In genomic region chr2:240500561-240501423, GRCh38 we compare ENCODE assay signal across 1 cellular context.
TF ChIP-seq lines count a peak whose summit lies in the region.

No MANE protein-coding gene starts in this region.

TF ChIP-seq in K562, 482 proteins besides CTCF, POLR2A, EP300 and RAD21:
- TF ChIP-seq THAP12 (CRISPR knock-in tag; IDR thresholded peaks at IDR 0.05) (no peak), CHD1 (IDR thresholded peaks at IDR 0.05; ENCODE audit: low read length) (no peak), NR2C2 (CRISPR knock-in tag; IDR thresholded peaks at IDR 0.05) (no peak), NR2C2 (tag; IDR thresholded peaks at IDR 0.05) (no peak), HNRNPLL (IDR thresholded peaks at IDR 0.05; ENCODE audit: low read depth, low read length, poor library complexity, severe bottlenecking) (peak; percentile 51)
- TF ChIP-seq, protein P1, sequence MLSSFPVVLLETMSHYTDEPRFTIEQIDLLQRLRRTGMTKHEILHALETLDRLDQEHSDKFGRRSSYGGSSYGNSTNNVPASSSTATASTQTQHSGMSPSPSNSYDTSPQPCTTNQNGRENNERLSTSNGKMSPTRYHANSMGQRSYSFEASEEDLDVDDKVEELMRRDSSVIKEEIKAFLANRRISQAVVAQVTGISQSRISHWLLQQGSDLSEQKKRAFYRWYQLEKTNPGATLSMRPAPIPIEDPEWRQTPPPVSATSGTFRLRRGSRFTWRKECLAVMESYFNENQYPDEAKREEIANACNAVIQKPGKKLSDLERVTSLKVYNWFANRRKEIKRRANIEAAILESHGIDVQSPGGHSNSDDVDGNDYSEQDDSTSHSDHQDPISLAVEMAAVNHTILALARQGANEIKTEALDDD (IDR thresholded peaks at IDR 0.05), result no peak
- TF ChIP-seq, protein P2, sequence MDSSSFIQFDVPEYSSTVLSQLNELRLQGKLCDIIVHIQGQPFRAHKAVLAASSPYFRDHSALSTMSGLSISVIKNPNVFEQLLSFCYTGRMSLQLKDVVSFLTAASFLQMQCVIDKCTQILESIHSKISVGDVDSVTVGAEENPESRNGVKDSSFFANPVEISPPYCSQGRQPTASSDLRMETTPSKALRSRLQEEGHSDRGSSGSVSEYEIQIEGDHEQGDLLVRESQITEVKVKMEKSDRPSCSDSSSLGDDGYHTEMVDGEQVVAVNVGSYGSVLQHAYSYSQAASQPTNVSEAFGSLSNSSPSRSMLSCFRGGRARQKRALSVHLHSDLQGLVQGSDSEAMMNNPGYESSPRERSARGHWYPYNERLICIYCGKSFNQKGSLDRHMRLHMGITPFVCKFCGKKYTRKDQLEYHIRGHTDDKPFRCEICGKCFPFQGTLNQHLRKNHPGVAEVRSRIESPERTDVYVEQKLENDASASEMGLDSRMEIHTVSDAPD (CRISPR knock-in tag; IDR thresholded peaks at IDR 0.05), result no peak
